ENCODE assay signal across 18 cellular contexts in genomic region chr11:33682019-33682418, GRCh38. TPM values are rescaled to one million over a fixed set of nuclear protein-coding genes. Genes with fewer than 3 reads are reported as not detected.
DNase-seq lines count a peak whose midpoint lies in the region; ATAC-seq and TF ChIP-seq lines count a peak whose summit lies in the region.
"Had no signal": no experiment of that assay in that cellular context is flagged by ENCODE, and none has a peak within 500 bp of the region (broad histone marks: within the 10 kb centered on the region; RNA-seq: fewer than 3 reads in every experiment).

No MANE protein-coding gene starts in this region.

- peaks cover 18% of the 10 kb centered on the region for H3K9me3 Mint-ChIP-seq in osteocyte (ENCODE audit: unreplicated experiment)
- peaks cover 18% of the 10 kb centered on the region for H3K9me3 Mint-ChIP-seq in activated CD4-positive, alpha-beta T cell treated with anti-CD3 and anti-CD28 coated beads, Interleukin-2, amount 10 ng/mL, durations not matched to agents 24 days and 14 days

- TF ChIP-seq CTCF in HCT116 (IDR thresholded peaks at IDR 0.05 in 2 of 3, conservative IDR thresholded peaks at IDR 0.05 in 1 of 3; ENCODE audit: borderline replicate concordance in 1 of 3, insufficient read depth in 1 of 3, low read depth in 2 of 3, low read length in 2 of 3) = no peak
- TF ChIP-seq CTCF in osteocyte (IDR thresholded peaks at IDR 0.05) = no peak

- H2AFZ ChIP-seq in HCT116 (ENCODE audit: low read depth, low read length, poor library complexity, severe bottlenecking) = no peak overlapping the region
- H2AFZ ChIP-seq: PC-9 had no signal

- 0 out of 2 replicates have a peak, but pooled peaks have one; percentile 9 for ATAC-seq in HCT116
- ATAC-seq: Right ventricle myocardium inferior had no signal

- H3K27ac Mint-ChIP-seq in osteocyte (ENCODE audit: unreplicated experiment) = peak overlapping the region; percentile 82
- H3K27ac Mint-ChIP-seq in activated CD4-positive, alpha-beta T cell treated with anti-CD3 and anti-CD28 coated beads, Interleukin-2, amount 10 ng/mL, durations not matched to agents 24 days and 14 days = no peak overlapping the region
- H3K27ac Mint-ChIP-seq: CD4-positive, CD25-positive, alpha-beta regulatory T cell had no signal

- intact Hi-C loops in HCT116 (cut with micrococcal nuclease) = loop anchor here (10.0 kb wide), 1 partner anchor 967 kb away; no protein-coding TSS in a partner anchor
- intact Hi-C loops in activated CD4-positive, alpha-beta T cell treated with anti-CD3 and anti-CD28 coated beads, Interleukin-2, amount 10 ng/mL, durations not matched to agents 24 days and 14 days (cut with micrococcal nuclease) = no loop called here

- H3K36me3 Mint-ChIP-seq in osteocyte (ENCODE audit: unreplicated experiment) = peaks cover 9% of the 10 kb centered on the region
- H3K36me3 Mint-ChIP-seq in activated CD4-positive, alpha-beta T cell treated with anti-CD3 and anti-CD28 coated beads, Interleukin-2, amount 10 ng/mL, durations not matched to agents 24 days and 14 days (ENCODE audit: low read depth) = no peaks in the 10 kb centered on the region
- H3K36me3 Mint-ChIP-seq: CD4-positive, CD25-positive, alpha-beta regulatory T cell had no signal

- CTCF ChIA-PET in HCT116 (lab: Charles Lee) = interaction anchor here (1.0 to 2.7 kb wide), 3 partner anchors 61 to 140 kb away, joined by 5 to 10 read pairs (median 6); no protein-coding TSS in a partner anchor

- peaks cover 2 to 14% of the 10 kb centered on the region in 2 experiments; a peak in 2 of 4 replicates for H3K4me1 ChIP-seq in HCT116 (ENCODE audit: control insufficient read depth in 1 of 2, insufficient read depth in 2 of 2, low read length in 2 of 2)
- H3K4me1 ChIP-seq: BE2C had no signal

- RAD21 ChIA-PET in HCT116 (lab: Charles Lee; ENCODE audit: low non-redundant PET in 1 of 2, low total read pairs in 2 of 2, uncharacterized antibody in 2 of 2, unreplicated experiment in 2 of 2) = interaction anchor here in 1 of 2 experiments (1.3 kb wide), 1 partner anchor 60 kb away, joined by 3 read pairs; no protein-coding TSS in a partner anchor

- BruUV-seq in HCT116 (replicated peaks; lab: Mats Ljungman, UMichigan) = no TSS peak

- H3K9me2 ChIP-seq in HCT116 (ENCODE audit: insufficient read depth) = no peaks in the 10 kb centered on the region

- no peak for TF ChIP-seq RAD21 in HCT116 (IDR thresholded peaks at IDR 0.05; ENCODE audit: low read depth)

- POLR2A ChIA-PET in HCT116 (lab: Charles Lee) = no interaction called here

- no peaks in the 10 kb centered on the region for H3K79me2 ChIP-seq in HCT116 (ENCODE audit: insufficient read depth, low read length)

- H3K9me3 ChIP-seq in HCT116 (ENCODE audit: control insufficient read depth in 1 of 2, insufficient read depth in 1 of 2, low read depth in 1 of 2, low read length in 2 of 2) = no peaks in the 10 kb centered on the region
- H3K9me3 ChIP-seq: BE2C had no signal

- peaks cover 18% of the 10 kb centered on the region for H3K4me1 Mint-ChIP-seq in osteocyte (ENCODE audit: unreplicated experiment)
- peaks cover 7% of the 10 kb centered on the region for H3K4me1 Mint-ChIP-seq in activated CD4-positive, alpha-beta T cell treated with anti-CD3 and anti-CD28 coated beads, Interleukin-2, amount 10 ng/mL, durations not matched to agents 24 days and 14 days
- H3K4me1 Mint-ChIP-seq: CD4-positive, CD25-positive, alpha-beta regulatory T cell had no signal

- H3K27ac ChIP-seq in HCT116 (ENCODE audit: low read depth, low read length) = no peak overlapping the region
- peak overlapping the region; percentile 29 for H3K27ac ChIP-seq in epithelial cell of prostate
- H3K27ac ChIP-seq: 22Rv1 had no signal

- no peak overlapping the region for H3K9ac ChIP-seq in HCT116 (ENCODE audit: low read length)

- H3K4me2 ChIP-seq in HCT116 (ENCODE audit: low read length) = 0 out of 2 replicates have a peak overlapping the region, but pooled peaks have one; percentile 18
- H3K4me2 ChIP-seq: PC-9 had no signal

- no peaks in the 10 kb centered on the region for H3K36me3 ChIP-seq in HCT116 (ENCODE audit: control insufficient read depth in 1 of 2, insufficient read depth in 2 of 2, low read length in 2 of 2)
- H3K36me3 ChIP-seq: BE2C, MG63 had no signal

- TF ChIP-seq POLR2A in HCT116 (IDR thresholded peaks at IDR 0.05; ENCODE audit: borderline replicate concordance, extremely low read depth, insufficient read depth, insufficient read length) = no peak

- H4K20me1 ChIP-seq in HCT116 (ENCODE audit: insufficient read depth) = no peaks in the 10 kb centered on the region

- no peaks in the 10 kb centered on the region for H3K27me3 Mint-ChIP-seq in osteocyte (ENCODE audit: unreplicated experiment)
- peaks cover 44% of the 10 kb centered on the region for H3K27me3 Mint-ChIP-seq in activated CD4-positive, alpha-beta T cell treated with anti-CD3 and anti-CD28 coated beads, Interleukin-2, amount 10 ng/mL, durations not matched to agents 24 days and 14 days

- no peak overlapping the region for H3K4me3 ChIP-seq in HCT116 (replicated peaks in 1 of 2; ENCODE audit: low read depth in 1 of 2, low read length in 2 of 2)
- H3K4me3 ChIP-seq: MG63, PC-9 had no signal

- no peak overlapping the region for H3K4me3 Mint-ChIP-seq in osteocyte (ENCODE audit: unreplicated experiment)
- H3K4me3 Mint-ChIP-seq in activated CD4-positive, alpha-beta T cell treated with anti-CD3 and anti-CD28 coated beads, Interleukin-2, amount 10 ng/mL, durations not matched to agents 24 days and 14 days = no peak overlapping the region
- H3K4me3 Mint-ChIP-seq: CD4-positive, CD25-positive, alpha-beta regulatory T cell had no signal

- H3K27me3 ChIP-seq in HCT116 (ENCODE audit: insufficient read depth, low read length) = no peaks in the 10 kb centered on the region
- H3K27me3 ChIP-seq: BE2C had no signal

- peak; percentile 26 for DNase-seq in activated CD8-positive, alpha-beta memory T cell treated with anti-CD3 and anti-CD28 coated beads for 24 hours
- DNase-seq in activated CD8-positive, alpha-beta memory T cell treated with anti-CD3 and anti-CD28 coated beads, Interleukin-2, amount 50 U/mL, for 4 hours = no peak
- DNase-seq in HCT116 (ENCODE audit: low read depth, low spot score) = no peak
- no peak for DNase-seq in epithelial cell of prostate (ENCODE audit: low read depth, low spot score)
- DNase-seq in osteocyte (ENCODE audit: extremely low spot score, unreplicated experiment) = peak; percentile 78
- DNase-seq in germinal center (ENCODE audit: low spot score) = no peak
- no peak for DNase-seq in activated CD4-positive, alpha-beta T cell treated with anti-CD3 and anti-CD28 coated beads, Interleukin-2, amount 10 ng/mL, durations not matched to agents 24 days and 14 days
- DNase-seq in stimulated activated CD4-positive, alpha-beta T cell treated with anti-CD3 and anti-CD28 coated beads, Interleukin-4, amount 100 ng/mL, for 24 hours = no peak
- DNase-seq: BE2C, H7, KBM-7, MG63, NCI-H446 treated with DMSO at 0.1 percent for 48 hours had no signal

TF ChIP-seq in HCT116, 20 proteins besides CTCF, POLR2A, EP300 and RAD21 (continues in another document):
- TF ChIP-seq, protein P1, sequence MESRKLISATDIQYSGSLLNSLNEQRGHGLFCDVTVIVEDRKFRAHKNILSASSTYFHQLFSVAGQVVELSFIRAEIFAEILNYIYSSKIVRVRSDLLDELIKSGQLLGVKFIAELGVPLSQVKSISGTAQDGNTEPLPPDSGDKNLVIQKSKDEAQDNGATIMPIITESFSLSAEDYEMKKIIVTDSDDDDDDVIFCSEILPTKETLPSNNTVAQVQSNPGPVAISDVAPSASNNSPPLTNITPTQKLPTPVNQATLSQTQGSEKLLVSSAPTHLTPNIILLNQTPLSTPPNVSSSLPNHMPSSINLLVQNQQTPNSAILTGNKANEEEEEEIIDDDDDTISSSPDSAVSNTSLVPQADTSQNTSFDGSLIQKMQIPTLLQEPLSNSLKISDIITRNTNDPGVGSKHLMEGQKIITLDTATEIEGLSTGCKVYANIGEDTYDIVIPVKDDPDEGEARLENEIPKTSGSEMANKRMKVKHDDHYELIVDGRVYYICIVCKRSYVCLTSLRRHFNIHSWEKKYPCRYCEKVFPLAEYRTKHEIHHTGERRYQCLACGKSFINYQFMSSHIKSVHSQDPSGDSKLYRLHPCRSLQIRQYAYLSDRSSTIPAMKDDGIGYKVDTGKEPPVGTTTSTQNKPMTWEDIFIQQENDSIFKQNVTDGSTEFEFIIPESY (IDR thresholded peaks at IDR 0.05; ENCODE audit: extremely low read depth, insufficient replicate concordance, low read length) = no peak
- no peak for TF ChIP-seq EGR1 (IDR thresholded peaks at IDR 0.05; ENCODE audit: low read depth)
- TF ChIP-seq SRF (IDR thresholded peaks at IDR 0.05; ENCODE audit: low read depth) = no peak
- TF ChIP-seq SIN3A (IDR thresholded peaks at IDR 0.05; ENCODE audit: low read depth) = no peak
- no peak for TF ChIP-seq SP1 (IDR thresholded peaks at IDR 0.05; ENCODE audit: low read depth)

RNA-seq across cellular contexts. Expression of gene C11orf91, which starts 18.6 kb away (rescaled TPM):
- total RNA-seq in HCT116 (2021; ENCODE audit: unreplicated experiment) = 0.54 TPM
- 0.09 and 0.21 TPM in 2 replicates for polyA plus RNA-seq in HCT116 (2012)
- total RNA-seq in osteocyte = 0.75 TPM in 1 of 2 replicates, not detected in the other
- total RNA-seq in activated CD4-positive, alpha-beta T cell treated with anti-CD3 and anti-CD28 coated beads, Interleukin-2, amount 10 ng/mL, durations not matched to agents 24 days and 14 days = 0.51 TPM in 1 of 2 replicates, not detected in the other
- total RNA-seq: CD4-positive, CD25-positive, alpha-beta regulatory T cell; H7; PC-9; Right ventricle myocardium inferior; RPMI7951 had no signal
- polyA plus RNA-seq: CD4-positive, CD25-positive, alpha-beta regulatory T cell had no signal

RNA-seq across cellular contexts. Expression of gene CD59, which starts 54.2 kb away (rescaled TPM):
- 122 TPM for total RNA-seq in HCT116 (2021; ENCODE audit: unreplicated experiment)
- polyA plus RNA-seq in HCT116 (2012) = 158 and 189 TPM in 2 replicates
- 857 and 912 TPM in 2 replicates for total RNA-seq in osteocyte
- 94.1 and 98.7 TPM in 2 replicates for total RNA-seq in activated CD4-positive, alpha-beta T cell treated with anti-CD3 and anti-CD28 coated beads, Interleukin-2, amount 10 ng/mL, durations not matched to agents 24 days and 14 days

Comparison
In these comparisons a context has a peak if more than half of its experiments do, and no peak if none do; other contexts are left out.
1. DNase-seq: peak in activated CD8-positive, alpha-beta memory T cell treated with anti-CD3 and anti-CD28 coated beads for 24 hours (single experiment) and osteocyte (single experiment); none in activated CD8-positive, alpha-beta memory T cell treated with anti-CD3 and anti-CD28 coated beads, Interleukin-2, amount 50 U/mL, for 4 hours (single experiment), HCT116 (single experiment), epithelial cell of prostate (single experiment), germinal center (single experiment), activated CD4-positive, alpha-beta T cell treated with anti-CD3 and anti-CD28 coated beads, Interleukin-2, amount 10 ng/mL, durations not matched to agents 24 days and 14 days (single experiment) and stimulated activated CD4-positive, alpha-beta T cell treated with anti-CD3 and anti-CD28 coated beads, Interleukin-4, amount 100 ng/mL, for 24 hours (single experiment).